ENCODE assay signal across 30 cellular contexts in the genomic region with DNA sequence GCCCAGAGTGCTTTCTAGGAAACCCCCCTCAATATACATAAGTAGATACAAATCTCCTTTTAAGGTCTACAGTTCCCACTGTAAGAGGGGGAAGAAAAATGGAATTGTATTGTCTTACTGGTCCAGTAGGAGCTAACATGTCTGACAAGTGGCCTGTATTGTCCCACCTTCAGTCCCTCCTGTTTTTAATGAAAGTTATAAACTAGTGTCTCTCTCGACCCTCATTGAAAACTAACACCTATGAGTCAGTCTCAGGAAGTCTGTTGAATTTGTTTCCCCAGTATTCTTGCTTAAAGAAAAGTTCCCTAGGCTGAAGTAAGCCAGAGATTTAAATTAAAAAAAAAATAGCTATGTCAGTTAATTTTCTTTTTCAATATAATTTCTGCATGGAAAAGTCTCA.
"Had no signal": no experiment of that assay in that cellular context is flagged by ENCODE, and none has a peak within 500 bp of the region (broad histone marks: within the 10 kb centered on the region; RNA-seq: fewer than 3 reads in every experiment).

No MANE protein-coding gene starts in this region.

- H3K27ac ChIP-seq: adrenal gland, ascending aorta, brain microvascular endothelial cell, WERI-Rb-1 had no signal

- H3K4me1 ChIP-seq: adrenal gland, ascending aorta had no signal

- H3K9me3 Mint-ChIP-seq: activated naive CD4-positive, alpha-beta T cell treated with anti-CD3 and anti-CD28 coated beads for 36 hours; activated naive CD4-positive, alpha-beta T cell treated with anti-CD3 and anti-CD28 coated beads, Interleukin-2, amount 50 U/mL, for 24 hours; activated naive CD8-positive, alpha-beta T cell treated with anti-CD3 and anti-CD28 coated beads for 36 hours; activated naive CD8-positive, alpha-beta T cell treated with anti-CD3 and anti-CD28 coated beads, Interleukin-2, amount 50 U/mL, for 24 hours; activated T-cell treated with anti-CD3 and anti-CD28 coated beads, Interleukin-2, amount 50 U/mL, for 24 hours; activated T-helper 1 cell treated with anti-CD3 and anti-CD28 coated beads, Interleukin-12 subunit alpha, Interleukin-12 subunit beta, Interleukin-2, Interleukin-4 antibody, amounts not matched to agents 30 ng/mL and 10 ng/mL and 1 ng/mL, durations not matched to agents 14 hours and 24 hours and 36 hours; activated T-helper 2 cell treated with anti-CD3 and anti-CD28 coated beads, Interferon-gamma antibody, Interleukin-2, Interleukin-4, amounts not matched to agents 10 μg/mL and 5 μg/mL and 100 μg/mL, durations not matched to agents 14 hours and 24 hours and 36 hours; central memory CD8-positive, alpha-beta T cell; T-helper 2 cell treated with Interferon-gamma antibody and Interleukin-4, amounts not matched to agents 5 μg/mL and 100 μg/mL, for 36 hours had no signal

- H3K4me3 ChIP-seq: adrenal gland, ascending aorta had no signal

- H3K27ac Mint-ChIP-seq: activated naive CD4-positive, alpha-beta T cell treated with anti-CD3 and anti-CD28 coated beads for 36 hours; activated naive CD8-positive, alpha-beta T cell treated with anti-CD3 and anti-CD28 coated beads for 36 hours; activated naive CD8-positive, alpha-beta T cell treated with anti-CD3 and anti-CD28 coated beads, Interleukin-2, amount 50 U/mL, for 24 hours; activated T-cell treated with anti-CD3 and anti-CD28 coated beads, Interleukin-2, amount 50 U/mL, for 24 hours; activated T-helper 1 cell treated with anti-CD3 and anti-CD28 coated beads, Interleukin-12 subunit alpha, Interleukin-12 subunit beta, Interleukin-2, Interleukin-4 antibody, amounts not matched to agents 30 ng/mL and 10 ng/mL and 1 ng/mL, durations not matched to agents 14 hours and 24 hours and 36 hours; activated T-helper 2 cell treated with anti-CD3 and anti-CD28 coated beads, Interferon-gamma antibody, Interleukin-2, Interleukin-4, amounts not matched to agents 10 μg/mL and 5 μg/mL and 100 μg/mL, durations not matched to agents 14 hours and 24 hours and 36 hours; T-helper 17 cell; T-helper 2 cell treated with Interferon-gamma antibody and Interleukin-4, amounts not matched to agents 5 μg/mL and 100 μg/mL, for 36 hours had no signal

- DNase-seq: activated B cell treated with CpG ODN at 0.5 μM for 24 hours; activated CD4-positive, alpha-beta T cell treated with anti-CD3 and anti-CD28 coated beads for 48 hours; activated CD4-positive, alpha-beta T cell treated with anti-CD3 and anti-CD28 coated beads, Interleukin-2, amount 50 U/mL, for 1 hour; activated CD4-positive, alpha-beta T cell treated with anti-CD3 and anti-CD28 coated beads, Interleukin-2, amount 50 U/mL, for 48 hours; activated CD8-positive, alpha-beta memory T cell treated with anti-CD3 and anti-CD28 coated beads, Interleukin-2, amount 50 U/mL, for 48 hours; activated effector memory CD4-positive, alpha-beta T cell treated with anti-CD3 and anti-CD28 coated beads, Interleukin-2, amount 50 U/mL, for 16 hours; activated naive CD4-positive, alpha-beta T cell treated with anti-CD3 and anti-CD28 coated beads for 36 hours; activated naive CD8-positive, alpha-beta T cell treated with anti-CD3 and anti-CD28 coated beads for 36 hours; activated naive CD8-positive, alpha-beta T cell treated with anti-CD3 and anti-CD28 coated beads, Interleukin-2, amount 50 U/mL, for 24 hours; activated T-cell treated with anti-CD3 and anti-CD28 coated beads for 4 hours; activated T-cell treated with anti-CD3 and anti-CD28 coated beads, Interleukin-2, amount 50 U/mL, for 24 hours; adrenal gland; amygdala; brain microvascular endothelial cell; cortex of kidney; effector CD8-positive, alpha-beta T cell; foreskin fibroblast; head of caudate nucleus; T-helper 1 cell; T-helper 17 cell; T1000; WERI-Rb-1 had no signal

- H3K4me1 Mint-ChIP-seq: activated B cell treated with CpG ODN at 0.5 μM for 24 hours; activated naive CD4-positive, alpha-beta T cell treated with anti-CD3 and anti-CD28 coated beads, Interleukin-2, amount 50 U/mL, for 24 hours; activated naive CD8-positive, alpha-beta T cell treated with anti-CD3 and anti-CD28 coated beads, Interleukin-2, amount 50 U/mL, for 24 hours; central memory CD8-positive, alpha-beta T cell had no signal

- H3K27me3 ChIP-seq: adrenal gland, ascending aorta, brain microvascular endothelial cell had no signal

- ATAC-seq: activated CD4-positive, CD25-positive, alpha-beta regulatory T cell treated with anti-CD3 and anti-CD28 coated beads, Interleukin-2, amount 50 U/mL, for 24 hours; activated naive CD8-positive, alpha-beta T cell treated with anti-CD3 and anti-CD28 coated beads, Interleukin-2, amount 50 U/mL, for 24 hours; esophagus mucosa; T-helper 17 cell had no signal

- H3K27me3 Mint-ChIP-seq: activated B cell treated with CpG ODN at 0.5 μM for 24 hours; activated naive CD4-positive, alpha-beta T cell treated with anti-CD3 and anti-CD28 coated beads, Interleukin-2, amount 50 U/mL, for 24 hours; activated naive CD8-positive, alpha-beta T cell treated with anti-CD3 and anti-CD28 coated beads for 36 hours; activated naive CD8-positive, alpha-beta T cell treated with anti-CD3 and anti-CD28 coated beads, Interleukin-2, amount 50 U/mL, for 24 hours; activated T-cell treated with anti-CD3 and anti-CD28 coated beads, Interleukin-2, amount 50 U/mL, for 24 hours; central memory CD8-positive, alpha-beta T cell; T-helper 17 cell had no signal

- H3K4me3 Mint-ChIP-seq: activated B cell treated with CpG ODN at 0.5 μM for 24 hours; activated naive CD4-positive, alpha-beta T cell treated with anti-CD3 and anti-CD28 coated beads for 36 hours; activated naive CD4-positive, alpha-beta T cell treated with anti-CD3 and anti-CD28 coated beads, Interleukin-2, amount 50 U/mL, for 24 hours; activated naive CD8-positive, alpha-beta T cell treated with anti-CD3 and anti-CD28 coated beads for 36 hours; activated naive CD8-positive, alpha-beta T cell treated with anti-CD3 and anti-CD28 coated beads, Interleukin-2, amount 50 U/mL, for 24 hours; activated T-cell treated with anti-CD3 and anti-CD28 coated beads, Interleukin-2, amount 50 U/mL, for 24 hours; activated T-helper 1 cell treated with anti-CD3 and anti-CD28 coated beads, Interleukin-12 subunit alpha, Interleukin-12 subunit beta, Interleukin-2, Interleukin-4 antibody, amounts not matched to agents 30 ng/mL and 10 ng/mL and 1 ng/mL, durations not matched to agents 14 hours and 24 hours and 36 hours; central memory CD8-positive, alpha-beta T cell; T-helper 17 cell; T-helper 2 cell treated with Interferon-gamma antibody and Interleukin-4, amounts not matched to agents 5 μg/mL and 100 μg/mL, for 36 hours had no signal

- H3K36me3 ChIP-seq: brain microvascular endothelial cell, WERI-Rb-1 had no signal

- H3K9me3 ChIP-seq: adrenal gland, ascending aorta had no signal
